9 cellular contexts compared by ENCODE assay signal in the genomic region with DNA sequence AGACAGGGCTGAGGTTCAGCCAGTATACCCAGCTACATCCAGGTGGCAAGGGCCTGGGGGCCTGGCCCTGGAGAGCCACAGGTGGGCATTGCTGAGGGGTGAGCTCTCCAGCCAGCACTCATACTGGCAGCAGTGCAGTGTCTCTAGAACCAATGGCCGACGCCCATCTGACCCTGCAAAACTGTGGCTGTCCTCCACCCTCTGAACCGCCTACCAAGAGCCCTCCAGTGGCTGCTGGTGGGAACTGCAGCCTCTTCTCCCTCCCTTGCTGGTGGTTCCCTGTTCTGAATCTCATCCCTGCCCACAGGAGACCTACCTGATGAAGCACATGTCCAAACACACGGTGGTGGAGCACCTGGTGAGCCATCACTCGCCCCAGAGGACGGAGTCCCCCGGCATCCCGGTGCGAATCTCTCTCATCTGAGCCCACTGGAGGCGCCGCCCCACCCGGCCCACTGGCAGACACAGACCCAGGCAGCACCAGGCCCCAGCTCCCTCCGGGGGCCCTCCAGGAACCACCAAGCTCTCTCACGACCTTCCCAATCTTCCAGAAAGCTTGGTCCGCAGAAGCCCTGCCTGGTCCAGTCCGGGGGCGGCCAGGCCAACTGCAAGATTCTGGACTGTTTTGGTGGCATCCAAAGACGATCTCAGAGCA. TPM values are rescaled to one million over a fixed set of nuclear protein-coding genes. Genes with fewer than 3 reads are reported as not detected.
DNase-seq lines count a peak whose midpoint lies in the region; ATAC-seq, FAIRE-seq and TF ChIP-seq lines count a peak whose summit lies in the region.
"Had no signal": no experiment of that assay in that cellular context is flagged by ENCODE, and none has a peak within 500 bp of the region (broad histone marks: within the 10 kb centered on the region; RNA-seq: fewer than 3 reads in every experiment).

No MANE protein-coding gene starts in this region.

- no peaks in the 10 kb centered on the region for H3K4me1 Mint-ChIP-seq in activated T-helper 17 cell treated with anti-CD3 and anti-CD28 coated beads, Interleukin-2, amount 50 U/mL, for 72 hours

- no peaks in the 10 kb centered on the region for H3K4me1 ChIP-seq in DND-41 (ENCODE audit: insufficient read depth, low read length)
- no peaks in the 10 kb centered on the region for H3K4me1 ChIP-seq in foreskin keratinocyte
- peaks cover 12% of the 10 kb centered on the region for H3K4me1 ChIP-seq in osteoblast (ENCODE audit: insufficient read depth, low read length)
- H3K4me1 ChIP-seq in upper lobe of left lung: peaks cover 15 to 47% (median 31%) of the 10 kb centered on the region in 4 donors

- H3K27ac Mint-ChIP-seq in activated T-helper 17 cell treated with anti-CD3 and anti-CD28 coated beads, Interleukin-2, amount 50 U/mL, for 72 hours: no peak overlapping the region
- H3K27ac Mint-ChIP-seq: T-helper 1 cell treated with Interleukin-12 subunit alpha and Interleukin-12 subunit beta and Interleukin-4 antibody, amounts not matched to agents 30 μg/mL and 1 μg/mL, for 36 hours had no signal

- H3K27me3 ChIP-seq in DND-41 (ENCODE audit: insufficient read depth, low read length, poor library complexity) (no peaks in the 10 kb centered on the region), foreskin keratinocyte (no peaks in the 10 kb centered on the region), osteoblast (ENCODE audit: insufficient read depth, low read length) (no peaks in the 10 kb centered on the region), upper lobe of left lung (no peaks in the 10 kb centered on the region)

- H3K9me3 ChIP-seq in DND-41 (ENCODE audit: insufficient read depth, low read length, severe bottlenecking) (no peaks in the 10 kb centered on the region), osteoblast (ENCODE audit: low read depth, low read length) (no peaks in the 10 kb centered on the region), upper lobe of left lung (no peaks in the 10 kb centered on the region)

- H3K4me3 ChIP-seq in DND-41 (ENCODE audit: low read depth in 1 of 2, low read length in 2 of 2) (no peak overlapping the region), osteoblast (ENCODE audit: insufficient read depth, low read length) (no peak overlapping the region), upper lobe of left lung (no peak overlapping the region)

- H3K36me3 ChIP-seq in DND-41 (ENCODE audit: insufficient read depth, low read length) (peaks cover 70% of the 10 kb centered on the region), osteoblast (ENCODE audit: insufficient read depth, low read length) (peaks cover 30% of the 10 kb centered on the region), upper lobe of left lung (peaks cover 0 to 34% (median 15%) of the 10 kb centered on the region in 4 donors)

- H3K79me2 ChIP-seq in DND-41 (ENCODE audit: insufficient read depth, low read length) (peaks cover 1% of the 10 kb centered on the region; the same call in 1 of the 2 replicates), osteoblast (ENCODE audit: insufficient read depth, low read length) (no peaks in the 10 kb centered on the region)

- H3K27ac ChIP-seq in DND-41 (ENCODE audit: low read length): no peak overlapping the region
- H3K27ac ChIP-seq in foreskin keratinocyte: no peak overlapping the region
- H3K27ac ChIP-seq in osteoblast (ENCODE audit: low read depth, low read length): no peak overlapping the region
- peak overlapping the region in 3 of 4 donors; percentile 10 to 38 (median 12) for H3K27ac ChIP-seq in upper lobe of left lung

- peak; percentile 60 for ATAC-seq in DND-41 (ENCODE audit: insufficient read depth, low read depth)
- peak; percentile 64 for ATAC-seq in activated T-helper 17 cell treated with anti-CD3 and anti-CD28 coated beads, Interleukin-2, amount 50 U/mL, for 72 hours (replicated peaks)
- ATAC-seq in foreskin keratinocyte: peak; percentile 74
- ATAC-seq in upper lobe of left lung (ENCODE audit: low FRiP score in 2 of 2): peak; percentile 62 to 85
- no peak for ATAC-seq in HG03460 (IDR thresholded peaks at IDR 0.05; ENCODE audit: unreplicated experiment)

- H2AFZ ChIP-seq in DND-41 (ENCODE audit: low read depth, low read length) (no peak overlapping the region), osteoblast (ENCODE audit: low read length) (no peak overlapping the region)

- DNase-seq in DND-41 (peak; percentile 63), HT-29 (ENCODE audit: low spot score) (peak; percentile 78), RCC 7860 (ENCODE audit: low spot score) (peak; percentile 42), foreskin keratinocyte (no peak), osteoblast (ENCODE audit: insufficient read length, low spot score, missing footprints) (peak; percentile 97), upper lobe of left lung (peak; percentile 76 to 82)

- no peak overlapping the region for H3K9ac ChIP-seq in DND-41 (ENCODE audit: low read depth, low read length)

- no peak overlapping the region for H3K4me3 Mint-ChIP-seq in activated T-helper 17 cell treated with anti-CD3 and anti-CD28 coated beads, Interleukin-2, amount 50 U/mL, for 72 hours
- H3K4me3 Mint-ChIP-seq: T-helper 1 cell treated with Interleukin-12 subunit alpha and Interleukin-12 subunit beta and Interleukin-4 antibody, amounts not matched to agents 30 μg/mL and 1 μg/mL, for 36 hours had no signal

- H3K9me3 Mint-ChIP-seq in activated T-helper 17 cell treated with anti-CD3 and anti-CD28 coated beads, Interleukin-2, amount 50 U/mL, for 72 hours: no peaks in the 10 kb centered on the region

- H3K27me3 Mint-ChIP-seq in activated T-helper 17 cell treated with anti-CD3 and anti-CD28 coated beads, Interleukin-2, amount 50 U/mL, for 72 hours: no peaks in the 10 kb centered on the region

- H3K36me3 Mint-ChIP-seq in activated T-helper 17 cell treated with anti-CD3 and anti-CD28 coated beads, Interleukin-2, amount 50 U/mL, for 72 hours (ENCODE audit: low read depth): peaks cover 16% of the 10 kb centered on the region

- TF ChIP-seq EP300 in upper lobe of left lung (IDR thresholded peaks at IDR 0.05): no peak

- no peak overlapping the region for H3K4me2 ChIP-seq in DND-41 (ENCODE audit: insufficient read depth, low read length)
- H3K4me2 ChIP-seq in osteoblast (ENCODE audit: insufficient read depth, low read length): no peak overlapping the region

- FAIRE-seq in RCC 7860 (lab: Jason Lieb, UNC): no peak

- 54 to 75% methylated on average over 10 to 18 of the region's 18 CpGs for WGBS in upper lobe of left lung, 2 donors

- H4K20me1 ChIP-seq in DND-41 (ENCODE audit: insufficient read depth, low read length) (peaks cover 32% of the 10 kb centered on the region), osteoblast (ENCODE audit: insufficient read depth, low read length) (peaks cover 2% of the 10 kb centered on the region)

- peak; percentile 83 for TF ChIP-seq CTCF in DND-41 (IDR thresholded peaks at IDR 0.05; ENCODE audit: borderline replicate concordance, extremely low read depth, low read length, poor library complexity, severe bottlenecking)
- TF ChIP-seq CTCF in foreskin keratinocyte (conservative IDR thresholded peaks at IDR 0.05): peak; percentile 80
- peak; percentile 86 for TF ChIP-seq CTCF in osteoblast (IDR thresholded peaks at IDR 0.05; ENCODE audit: extremely low read depth, low read depth, low read length)
- peak; percentile 86 to 95 (median 91) for TF ChIP-seq CTCF in upper lobe of left lung (IDR thresholded peaks at IDR 0.05)

- TF ChIP-seq POLR2A in upper lobe of left lung (IDR thresholded peaks at IDR 0.05): no peak

RNA-seq across cellular contexts. Expression of a gene that starts 22.1 kb away (rescaled TPM):
- 0.10 and 1.0 TPM in 2 replicates for total RNA-seq in HT-29 (2014; rRNA removed; shearing (Covaris generic))
- total RNA-seq in activated T-helper 17 cell treated with anti-CD3 and anti-CD28 coated beads, Interleukin-2, amount 50 U/mL, for 72 hours: not detected
- total RNA-seq in foreskin keratinocyte (not detected in 2 replicates), osteoblast (under 0.01 TPM in 1 of 2 replicates, not detected in the other), upper lobe of left lung (under 1 TPM in 2 of 6 donors, not detected in 4; 0.79 to 0.91 TPM)
- not detected in 2 replicates for polyA plus RNA-seq in foreskin keratinocyte

RNA-seq across cellular contexts. Expression of a gene that starts 42.5 kb away (rescaled TPM):
- total RNA-seq in HT-29 (2014; rRNA removed; shearing (Covaris generic)): 1.2 and 1.3 TPM in 2 replicates
- total RNA-seq in activated T-helper 17 cell treated with anti-CD3 and anti-CD28 coated beads, Interleukin-2, amount 50 U/mL, for 72 hours: 1 to 10 TPM; 3.6 to 4.3 TPM
- total RNA-seq in foreskin keratinocyte (9.7 and 9.9 TPM in 2 replicates), osteoblast (13.4 and 18.9 TPM in 2 replicates), upper lobe of left lung (10 to 100 TPM; 14.9 to 41.0 (median 21.3) TPM)
- polyA plus RNA-seq in foreskin keratinocyte: 7.1 and 7.3 TPM in 2 replicates

Comparison
In these comparisons a context has a peak if more than half of its experiments do, and no peak if none do; other contexts are left out.
1. DNase-seq: peak in DND-41 (single experiment), HT-29 (single experiment), RCC 7860 (single experiment), osteoblast (single experiment) and upper lobe of left lung (2 of 2); none in foreskin keratinocyte (0 of 2).
2. H3K27ac ChIP-seq: peak in upper lobe of left lung (3 of 4); none in DND-41 (single experiment), foreskin keratinocyte (single experiment) and osteoblast (single experiment).
3. Peak in every context shown above with its lines, with median percentiles within 50 percentile points of each other: CTCF ChIP-seq.